In genomic region chr10:78968300-78968943, GRCh38 we compare ENCODE assay signal across 19 cellular contexts.
DNase-seq lines count a peak whose midpoint lies in the region; ATAC-seq, FAIRE-seq and TF ChIP-seq lines count a peak whose summit lies in the region.
"Had no signal": no experiment of that assay in that cellular context is flagged by ENCODE, and none has a peak within 500 bp of the region (broad histone marks: within the 10 kb centered on the region; RNA-seq: fewer than 3 reads in every experiment).

No MANE protein-coding gene starts in this region.

- CTCF ChIA-PET in Panc1 (lab: Charles Lee): interaction anchor here (0.6 kb wide), 1 partner anchor 419 kb away, joined by 4 read pairs; no protein-coding TSS in a partner anchor
- CTCF ChIA-PET in H1 (lab: Charles Lee; ENCODE audit: partially characterized antibody): interaction anchor here (0.7 to 2.5 kb wide), 13 partner anchors 13 to 227 kb away, joined by 3 to 7 read pairs (median 3); no protein-coding TSS in a partner anchor

- no peak overlapping the region for H2AFZ ChIP-seq in H1 (ENCODE audit: low read length)
- H2AFZ ChIP-seq: GM23338 had no signal

- H3K4ac ChIP-seq in H1 (replicated peaks; ENCODE audit: insufficient read length, low read depth, low read length) (no peak overlapping the region), mesendoderm (ENCODE audit: low read depth, low read length) (no peak overlapping the region)

- H3K23ac ChIP-seq in H1 (ENCODE audit: insufficient read length) (no peak overlapping the region), mesendoderm (ENCODE audit: low read length) (no peak overlapping the region)

- POLR2A ChIA-PET in Panc1 (lab: Charles Lee): interaction anchor here (0.5 kb wide), 1 partner anchor 161 kb away, joined by 3 read pairs; no protein-coding TSS in a partner anchor
- POLR2A ChIA-PET in H1 (lab: Charles Lee; ENCODE audit: partially characterized antibody): interaction anchor here (0.9 kb wide), 2 partner anchors 42 to 107 kb away, joined by 3 read pairs; no protein-coding TSS in a partner anchor

- H4K8ac ChIP-seq in H1 (ENCODE audit: extremely low read depth, insufficient read depth, low read length) (no peak overlapping the region), mesendoderm (ENCODE audit: low read depth, low read length) (no peak overlapping the region)

- TF ChIP-seq RAD21 in H1 (IDR thresholded peaks at IDR 0.05 in 1 of 2, conservative IDR thresholded peaks at IDR 0.05 in 1 of 2; ENCODE audit: low read depth in 2 of 2, low read length in 2 of 2): no peak

- FAIRE-seq in H1 (lab: Jason Lieb, UNC): no peak
- FAIRE-seq: A204.1 had no signal

- H3K56ac ChIP-seq in H1 (replicated peaks; ENCODE audit: insufficient read length, low read depth, low read length) (no peak overlapping the region), mesendoderm (ENCODE audit: low read length) (peak overlapping the region; percentile 18)

- H2BK120ac ChIP-seq in H1 (replicated peaks; ENCODE audit: low read depth, low read length) (no peak overlapping the region), mesendoderm (ENCODE audit: low read depth, low read length) (no peak overlapping the region)

- H3K36me3 ChIP-seq in Panc1 (ENCODE audit: control insufficient read depth, insufficient read depth, low read length) (no peaks in the 10 kb centered on the region), H1 (ENCODE audit: control insufficient read depth in 2 of 4, insufficient read depth in 4 of 4, low read length in 3 of 4) (no peaks in the 10 kb centered on the region), mesendoderm (ENCODE audit: control insufficient read depth, insufficient read depth, low read length) (no peaks in the 10 kb centered on the region)
- H3K36me3 ChIP-seq: BE2C had no signal

- H3K18ac ChIP-seq in H1 (ENCODE audit: extremely low read depth, low read length) (no peak overlapping the region), mesendoderm (ENCODE audit: low read length) (no peak overlapping the region)

- no peak overlapping the region for H4K5ac ChIP-seq in H1 (ENCODE audit: insufficient read length, low read depth, low read length)
- H4K5ac ChIP-seq in mesendoderm (ENCODE audit: low read length): no peak overlapping the region

- no TSS peak for BruUV-seq in Panc1 (replicated peaks; lab: Mats Ljungman, UMichigan)

- no peak overlapping the region for H4K91ac ChIP-seq in H1 (replicated peaks; ENCODE audit: insufficient read length, low read length)

- no peak for TF ChIP-seq EP300 in H1 (IDR thresholded peaks at IDR 0.05; ENCODE audit: borderline replicate concordance in 1 of 2, low read depth in 2 of 2, low read length in 2 of 2)

- H2BK5ac ChIP-seq in H1 (ENCODE audit: low read depth, low read length) (no peak overlapping the region), mesendoderm (ENCODE audit: low read length) (no peak overlapping the region)

- WGBS in H1 (ENCODE audit: extremely low coverage in 1 of 2, insufficient coverage in 1 of 2, insufficient read length in 1 of 2, insufficient replicate concordance in 2 of 2, low coverage in 1 of 2, low lambda C conversion rate in 2 of 2, missing lambda C conversion rate in 1 of 2), 2 experiments: 85% methylated on average over 9 of the region's 9 CpGs; no CpG with 5 or more reads in 1 of the 2 experiments
- WGBS in mesendoderm (ENCODE audit: extremely low coverage, insufficient coverage, low lambda C conversion rate): no CpG with 5 or more reads among the region's 9 CpGs

- H3K9me3 ChIP-seq in Panc1 (ENCODE audit: control insufficient read depth, insufficient read depth, low read depth, low read length) (no peaks in the 10 kb centered on the region), H1 (ENCODE audit: insufficient read depth in 2 of 2, low read depth in 1 of 2, low read length in 1 of 2) (no peaks in the 10 kb centered on the region)
- H3K9me3 ChIP-seq: BE2C had no signal

- H3K79me1 ChIP-seq in H1 (ENCODE audit: low read depth, low read length) (no peaks in the 10 kb centered on the region; the same call in 1 of the 2 replicates), mesendoderm (ENCODE audit: low read length) (no peaks in the 10 kb centered on the region)

- no peaks in the 10 kb centered on the region for H4K20me1 ChIP-seq in H1 (replicated peaks in 1 of 2; ENCODE audit: control insufficient read depth in 1 of 2, insufficient read depth in 2 of 2, low read length in 2 of 2)

- H3K23me2 ChIP-seq in H1 (ENCODE audit: low read depth, low read length): peaks cover 4% of the 10 kb centered on the region; the same call in 1 of the 2 replicates

- H3K4me2 ChIP-seq in H1 (ENCODE audit: insufficient read depth in 1 of 2, low read depth in 2 of 2, low read length in 2 of 2): no peak overlapping the region
- H3K4me2 ChIP-seq in mesendoderm (ENCODE audit: low read length): no peak overlapping the region
- H3K4me2 ChIP-seq: GM23338 had no signal

- H3K4me3 ChIP-seq in Panc1 (ENCODE audit: low read depth in 2 of 2, low read length in 2 of 2) (no peak overlapping the region), H1 (ENCODE audit: extremely low read depth in 1 of 4, insufficient read depth in 2 of 4, low read depth in 3 of 4, low read length in 4 of 4) (no peak overlapping the region), mesendoderm (ENCODE audit: low read length) (no peak overlapping the region)
- H3K4me3 ChIP-seq: GM23338 had no signal

- TF ChIP-seq CTCF in C4-2B (conservative IDR thresholded peaks at IDR 0.05): no peak
- TF ChIP-seq CTCF in Panc1 (IDR thresholded peaks at IDR 0.05): no peak
- TF ChIP-seq CTCF in H1 (IDR thresholded peaks at IDR 0.05; ENCODE audit: control extremely low read depth in 1 of 3, insufficient read depth in 1 of 3, low read depth in 1 of 3, low read length in 3 of 3): no peak

- H2BK15ac ChIP-seq in H1 (ENCODE audit: low read length): no peak overlapping the region; the same call in 1 of the 2 replicates
- no peak overlapping the region for H2BK15ac ChIP-seq in mesendoderm (replicated peaks; ENCODE audit: low read depth)

- no peak for ATAC-seq in Panc1
- no peak for ATAC-seq in HG03135 (IDR thresholded peaks at IDR 0.05; ENCODE audit: unreplicated experiment)
- no peak for ATAC-seq in HG03025 (IDR thresholded peaks at IDR 0.05; ENCODE audit: low FRiP score, unreplicated experiment)
- ATAC-seq: GM23338, HCT116 had no signal

- in situ Hi-C loops in Panc1 (cut with HindIII; ENCODE audit: low pct_unique_long_range_greater_than_20kb, low sequenced_read_pairs): no loop called here

- no peaks in the 10 kb centered on the region for H3K27me3 ChIP-seq in Panc1 (ENCODE audit: control insufficient read depth, insufficient read depth, low read length)
- H3K27me3 ChIP-seq in H1 (replicated peaks in 1 of 4; ENCODE audit: control insufficient read depth in 3 of 4, extremely low read depth in 1 of 4, insufficient read depth in 3 of 4, low read length in 3 of 4): peaks cover 0 to 10% (median 1%) of the 10 kb centered on the region in 4 experiments; a peak in 2 of 7 replicates
- H3K27me3 ChIP-seq in mesendoderm (ENCODE audit: insufficient read depth, low read length, poor library complexity): no peaks in the 10 kb centered on the region
- H3K27me3 ChIP-seq: BE2C had no signal

- 0 out of 2 replicates have a peak overlapping the region, but pooled peaks have one; percentile 60 for H2BK12ac ChIP-seq in H1 (ENCODE audit: low read depth, low read length)

- DNase-seq in Panc1 (ENCODE audit: low read depth, low spot score) (no peak), H1 (ENCODE audit: low read depth in 1 of 2, low spot score in 2 of 2) (no peak), mesendoderm (no peak), GDM1 (lab: John Stamatoyannopoulos, UW) (no peak), RPMI8226 (no peak)
- DNase-seq: ACHN; BE2C; CD4-positive, alpha-beta memory T cell; DMS153; DMS79; GF-D8; H7; KBM-7 had no signal

- TF ChIP-seq POLR2A in H1 (IDR thresholded peaks at IDR 0.05; ENCODE audit: control extremely low read depth in 1 of 2, low read depth in 2 of 2, low read length in 2 of 2): no peak

- H3K79me2 ChIP-seq in H1 (ENCODE audit: control insufficient read depth in 1 of 2, insufficient read depth in 2 of 2, low read length in 2 of 2) (no peaks in the 10 kb centered on the region), mesendoderm (ENCODE audit: control insufficient read depth, insufficient read depth, low read length) (no peaks in the 10 kb centered on the region)

- H3K27ac ChIP-seq in C4-2B (peak overlapping the region; percentile 7; the same call in 1 of the 2 replicates), Panc1 (ENCODE audit: low read length) (peak overlapping the region; percentile 41; the same call in 1 of the 2 replicates), H1 (ENCODE audit: low read depth, low read length) (no peak overlapping the region), mesendoderm (ENCODE audit: low read depth, low read length) (no peak overlapping the region)

- H3K4me1 ChIP-seq in Panc1 (ENCODE audit: control insufficient read depth, insufficient read depth, low read length) (peaks cover 52% of the 10 kb centered on the region), H1 (replicated peaks in 1 of 4; ENCODE audit: control insufficient read depth in 3 of 4, insufficient read depth in 4 of 4, low read length in 3 of 4) (peaks cover 6 to 33% (median 28%) of the 10 kb centered on the region in 4 experiments), mesendoderm (ENCODE audit: control insufficient read depth, low read depth, low read length) (peaks cover 16% of the 10 kb centered on the region)

- H2AK5ac ChIP-seq in H1 (ENCODE audit: low read depth, low read length) (no peak overlapping the region; the same call in 1 of the 2 replicates), mesendoderm (ENCODE audit: low read length) (peak overlapping the region; percentile 40)

- H3K14ac ChIP-seq in H1 (ENCODE audit: insufficient read length): no peak overlapping the region

- H3K9ac ChIP-seq in H1 (replicated peaks in 1 of 4; ENCODE audit: extremely low read depth in 1 of 4, low read depth in 3 of 4, low read length in 3 of 4) (no peak overlapping the region), mesendoderm (ENCODE audit: low read length) (no peak overlapping the region)

- intact Hi-C loops in Panc1 (cut with micrococcal nuclease; ENCODE audit: unreplicated experiment): loop anchor here (10.0 kb wide), 1 partner anchor 194 kb away; no protein-coding TSS in a partner anchor

- H2BK20ac ChIP-seq in H1 (ENCODE audit: low read length): peak overlapping the region; percentile 61; the same call in 1 of the 2 replicates

TF ChIP-seq in H1, 55 proteins besides CTCF, POLR2A, EP300 and RAD21 (continues in another document):
- no peak for TF ChIP-seq HDAC2 (IDR thresholded peaks at IDR 0.05; ENCODE audit: borderline replicate concordance in 1 of 2, low read depth in 2 of 2, low read length in 2 of 2)
- TF ChIP-seq FOSL1 (IDR thresholded peaks at IDR 0.05; ENCODE audit: insufficient read depth, low read depth, low read length): no peak
- no peak for TF ChIP-seq TBP (IDR thresholded peaks at IDR 0.05; ENCODE audit: low read depth, low read length)
- no peak for TF ChIP-seq NANOG (IDR thresholded peaks at IDR 0.05; ENCODE audit: insufficient read depth, low read depth, low read length, poor library complexity, severe bottlenecking)
- TF ChIP-seq SP2 (IDR thresholded peaks at IDR 0.05; ENCODE audit: low read length): no peak
- TF ChIP-seq SUZ12 (IDR thresholded peaks at IDR 0.05; ENCODE audit: low read length): no peak
- TF ChIP-seq SIN3A (conservative IDR thresholded peaks at IDR 0.05 in 1 of 2, IDR thresholded peaks at IDR 0.05 in 1 of 2; ENCODE audit: low read depth in 1 of 2, low read length in 2 of 2): no peak
- TF ChIP-seq CEBPB (IDR thresholded peaks at IDR 0.05; ENCODE audit: low read depth, low read length): no peak

Comparison
In these comparisons a context has a peak if more than half of its experiments do, and no peak if none do; other contexts are left out.
1. H3K27ac ChIP-seq: peak in C4-2B (single experiment) and Panc1 (single experiment); none in H1 (single experiment) and mesendoderm (single experiment).